Comparison of ENCODE assay signal across 26 cellular contexts in the genomic region with DNA sequence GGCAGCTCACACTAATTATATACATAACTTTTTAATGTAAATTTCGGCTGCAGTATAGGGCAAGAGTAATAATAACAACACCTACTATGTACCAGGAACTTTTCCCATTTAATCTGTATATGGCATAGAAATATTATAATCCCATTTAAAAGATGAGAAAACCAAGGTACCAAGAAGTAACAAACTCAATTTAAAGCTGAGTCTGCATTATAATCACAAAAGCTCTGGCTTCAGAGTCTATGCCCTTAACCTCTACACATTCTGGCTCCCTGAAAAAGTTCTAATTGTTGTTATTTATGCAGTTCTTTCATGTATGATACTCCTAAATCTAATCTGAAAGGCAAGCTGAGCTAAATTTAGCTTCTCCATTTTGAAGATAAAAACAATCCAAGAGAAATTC.
"Had no signal": no experiment of that assay in that cellular context is flagged by ENCODE, and none has a peak within 500 bp of the region (broad histone marks: within the 10 kb centered on the region; RNA-seq: fewer than 3 reads in every experiment).

No MANE protein-coding gene starts in this region.

- H3K9me3 ChIP-seq: esophagus squamous epithelium, heart right ventricle, lower lobe of right lung, mucosa of descending colon, prostate gland, transverse colon, upper lobe of right lung, uterus had no signal

- FAIRE-seq: endometrium had no signal

- H3K27me3 ChIP-seq: esophagus squamous epithelium, heart right ventricle, neural progenitor cell, transverse colon, upper lobe of right lung, uterus had no signal

- H3K27ac ChIP-seq: esophagus squamous epithelium, heart right ventricle, lower lobe of right lung, neural progenitor cell, prostate gland, skin epidermis, transverse colon, upper lobe of right lung, uterus had no signal

- H3K4me3 Mint-ChIP-seq: effector memory CD8-positive, alpha-beta T cell; immature natural killer cell; naive B cell; natural killer cell treated with Interleukin-12 subunit alpha and Interleukin-12 subunit beta and Interleukin-15 and Interleukin-18, amount 100 ng/mL, for 72 hours; neural progenitor cell; stimulated activated naive B cell treated with anti-CD40 and anti-IgM and Interleukin-4, amounts not matched to agents 10 μg/mL and 1 μg/mL and 100 μg/mL, for 72 hours; stimulated activated naive CD8-positive, alpha-beta T cell treated with anti-CD3 and anti-CD28 coated beads, Interleukin-15, Interleukin-2, amounts not matched to agents 100 ng/mL and 50 ng/mL, for 24 hours had no signal

- H3K36me3 Mint-ChIP-seq: immature natural killer cell; naive B cell; natural killer cell treated with Interleukin-12 subunit alpha and Interleukin-12 subunit beta and Interleukin-15 and Interleukin-18, amount 100 ng/mL, for 72 hours; neural progenitor cell; stimulated activated naive B cell treated with anti-CD40 and anti-IgM and Interleukin-4, amounts not matched to agents 10 μg/mL and 1 μg/mL and 100 μg/mL, for 72 hours had no signal

- H3K27me3 Mint-ChIP-seq: effector memory CD8-positive, alpha-beta T cell; naive B cell; natural killer cell treated with Interleukin-12 subunit alpha and Interleukin-12 subunit beta and Interleukin-15 and Interleukin-18, amount 100 ng/mL, for 72 hours; stimulated activated naive B cell treated with anti-CD40 and anti-IgM and Interleukin-4, amounts not matched to agents 10 μg/mL and 1 μg/mL and 100 μg/mL, for 72 hours; stimulated activated naive CD8-positive, alpha-beta T cell treated with anti-CD3 and anti-CD28 coated beads, Interleukin-15, Interleukin-2, amounts not matched to agents 100 ng/mL and 50 ng/mL, for 24 hours had no signal

- H3K4me1 ChIP-seq: esophagus squamous epithelium, heart right ventricle, lower lobe of right lung, neural progenitor cell, prostate gland, transverse colon, upper lobe of right lung, uterus had no signal

- H2AFZ ChIP-seq: neural progenitor cell had no signal

- H3K4me2 ChIP-seq: neural progenitor cell had no signal

- ATAC-seq: effector memory CD8-positive, alpha-beta T cell; heart right ventricle; left colon; left ventricle myocardium superior; lower lobe of right lung; mucosa of descending colon; natural killer cell treated with Interleukin-12 subunit alpha and Interleukin-12 subunit beta and Interleukin-15 and Interleukin-18, amount 100 ng/mL, for 72 hours; stimulated activated naive B cell treated with anti-CD40 and anti-IgM and Interleukin-4, amounts not matched to agents 10 μg/mL and 1 μg/mL and 100 μg/mL, for 72 hours; upper lobe of right lung had no signal

- H3K9ac ChIP-seq: neural progenitor cell had no signal

- H3K36me3 ChIP-seq: esophagus squamous epithelium, heart right ventricle, lower lobe of right lung, neural progenitor cell, prostate gland, transverse colon, upper lobe of right lung, uterus had no signal

- H3K27ac Mint-ChIP-seq: effector memory CD8-positive, alpha-beta T cell; immature natural killer cell; naive B cell; natural killer cell treated with Interleukin-12 subunit alpha and Interleukin-12 subunit beta and Interleukin-15 and Interleukin-18, amount 100 ng/mL, for 72 hours; neural progenitor cell; stimulated activated naive B cell treated with anti-CD40 and anti-IgM and Interleukin-4, amounts not matched to agents 10 μg/mL and 1 μg/mL and 100 μg/mL, for 72 hours; stimulated activated naive CD8-positive, alpha-beta T cell treated with anti-CD3 and anti-CD28 coated beads, Interleukin-15, Interleukin-2, amounts not matched to agents 100 ng/mL and 50 ng/mL, for 24 hours had no signal

- H3K9me3 Mint-ChIP-seq: effector memory CD8-positive, alpha-beta T cell; naive B cell; neural progenitor cell; stimulated activated naive B cell treated with anti-CD40 and anti-IgM and Interleukin-4, amounts not matched to agents 10 μg/mL and 1 μg/mL and 100 μg/mL, for 72 hours had no signal

- DNase-seq: cortex of kidney; effector memory CD8-positive, alpha-beta T cell; erythroblast; esophagus squamous epithelium; glutamatergic neuron; heart right ventricle; immature natural killer cell; islet precursor cell; left colon; left ventricle myocardium superior; lower lobe of right lung; mucosa of descending colon; naive B cell; right cardiac atrium; stimulated activated CD4-positive, alpha-beta T cell treated with anti-CD3 and anti-CD28 coated beads, Interleukin-15, amount 100 ng/mL, for 24 hours; stimulated activated CD4-positive, alpha-beta T cell treated with anti-CD3 and anti-CD28 coated beads, Interleukin-2, amount 100 ng/mL, for 48 hours; stimulated activated naive B cell treated with anti-CD40 and anti-IgM and Interleukin-4, amounts not matched to agents 10 μg/mL and 1 μg/mL and 100 μg/mL, for 72 hours; transverse colon; upper lobe of right lung; uterus had no signal

- H3K4me3 ChIP-seq: esophagus squamous epithelium, heart right ventricle, lower lobe of right lung, mucosa of descending colon, neural progenitor cell, prostate gland, skin epidermis, transverse colon, upper lobe of right lung, uterus had no signal

- H3K4me1 Mint-ChIP-seq: immature natural killer cell; naive B cell; neural progenitor cell; stimulated activated naive B cell treated with anti-CD40 and anti-IgM and Interleukin-4, amounts not matched to agents 10 μg/mL and 1 μg/mL and 100 μg/mL, for 72 hours had no signal
